Comparison of ENCODE assay signal across 8 cellular contexts in the genomic region with DNA sequence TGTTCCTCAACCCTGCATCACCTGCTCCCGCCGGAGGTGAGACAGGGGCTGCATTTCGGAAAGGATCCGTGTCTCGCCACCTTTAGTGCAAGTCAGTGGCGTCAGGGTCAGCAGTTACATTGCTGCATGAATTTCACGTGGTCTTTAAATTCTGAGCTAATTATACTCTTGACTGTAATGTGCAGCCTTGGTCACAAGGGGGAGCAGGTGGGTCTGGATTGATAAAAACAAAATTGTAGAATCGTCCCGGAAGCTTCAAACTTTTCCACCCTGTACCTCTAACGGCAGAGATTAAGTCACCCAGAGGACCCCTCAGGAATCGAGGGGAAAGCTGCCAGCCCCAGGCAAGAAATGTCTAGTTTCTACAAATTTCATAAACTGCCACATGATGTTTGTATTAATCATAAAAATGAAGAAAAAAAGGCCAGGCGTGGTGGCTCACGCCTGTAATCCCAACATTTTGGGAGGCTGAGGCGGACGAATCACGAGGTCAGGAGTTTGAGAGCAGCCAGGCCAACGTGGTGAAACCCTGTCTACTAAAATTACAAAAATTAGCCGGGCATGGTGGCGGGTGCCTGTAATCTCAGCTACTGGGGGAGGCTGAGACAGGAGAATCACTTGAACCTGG. TPM values are rescaled to one million over a fixed set of nuclear protein-coding genes. Genes with fewer than 3 reads are reported as not detected.
DNase-seq lines count a peak whose midpoint lies in the region; ATAC-seq, FAIRE-seq and TF ChIP-seq lines count a peak whose summit lies in the region.

No MANE protein-coding gene starts in this region.

- DNase-seq in DMS53 (lab: John Stamatoyannopoulos, UW) (peak; percentile 87), SK-MEL-5 (ENCODE audit: low read depth, low spot score) (peak; percentile 92), germinal center (ENCODE audit: low spot score) (peak; percentile 77), urothelium cell line (ENCODE audit: low spot score) (peak; percentile 62)
- DNase-seq in activated naive CD4-positive, alpha-beta T cell (lab: John Stamatoyannopoulos, UW) = peak; percentile 38 to 67 (median 62)

- H3K4me1 ChIP-seq in KMS-11 (ENCODE audit: low read depth, poor library complexity, severe bottlenecking) = peaks cover 17% of the 10 kb centered on the region
- peaks cover 8% of the 10 kb centered on the region for H3K4me1 ChIP-seq in parathyroid adenoma

- H3K36me3 ChIP-seq in KMS-11 (ENCODE audit: insufficient read depth) (no peaks in the 10 kb centered on the region; the same call in 1 of the 2 replicates), parathyroid adenoma (ENCODE audit: control insufficient read depth, insufficient read depth, low read length) (no peaks in the 10 kb centered on the region)

- H3K27ac ChIP-seq in KMS-11 = peak overlapping the region; percentile 38
- H3K27ac ChIP-seq in parathyroid adenoma = no peak overlapping the region

- peak; percentile 53 for FAIRE-seq in urothelium cell line (lab: Jason Lieb, UNC)

- in situ Hi-C loops in SK-MEL-5 (cut with HindIII; ENCODE audit: low pct_unique_long_range_greater_than_20kb, low sequenced_read_pairs) = no loop called here

- no peak overlapping the region for H3K4me3 ChIP-seq in KMS-11 (IDR thresholded peaks at IDR 0.05; ENCODE audit: insufficient read depth, low read depth, low read length)
- H3K4me3 ChIP-seq in parathyroid adenoma (ENCODE audit: low read depth, low read length) = no peak overlapping the region

- H2AFZ ChIP-seq in KMS-11 (ENCODE audit: low read depth) (no peak overlapping the region), parathyroid adenoma (no peak overlapping the region)

- H4K20me1 ChIP-seq in KMS-11 (ENCODE audit: insufficient read depth) = no peaks in the 10 kb centered on the region

- H3K79me2 ChIP-seq in KMS-11 (ENCODE audit: insufficient read depth, low read depth) (no peaks in the 10 kb centered on the region), parathyroid adenoma (no peaks in the 10 kb centered on the region)

- H3K27me3 ChIP-seq in KMS-11 (ENCODE audit: insufficient read depth, low read depth) (no peaks in the 10 kb centered on the region), parathyroid adenoma (ENCODE audit: control insufficient read depth, insufficient read depth, low read length) (no peaks in the 10 kb centered on the region)

- no peak overlapping the region; the same call in 1 of the 2 replicates for H3K9ac ChIP-seq in KMS-11
- no peak overlapping the region for H3K9ac ChIP-seq in parathyroid adenoma

- no peaks in the 10 kb centered on the region for H3K9me3 ChIP-seq in parathyroid adenoma (ENCODE audit: control insufficient read depth, low read length)

- H3K4me2 ChIP-seq in KMS-11 (peak overlapping the region; percentile 19; the same call in 1 of the 2 replicates), parathyroid adenoma (ENCODE audit: low read length) (no peak overlapping the region)

- TF ChIP-seq CTCF in KMS-11 (conservative IDR thresholded peaks at IDR 0.05; ENCODE audit: low read depth, low read length) (peak; percentile 94), parathyroid adenoma (IDR thresholded peaks at IDR 0.05) (peak; percentile 86)

- no peak for ATAC-seq in GM21825 (IDR thresholded peaks at IDR 0.05; ENCODE audit: unreplicated experiment)

RNA-seq across cellular contexts. Expression of gene BBC3, which starts 20.2 kb away (rescaled TPM):
- total RNA-seq in SK-MEL-5 (2014; rRNA removed; shearing (Covaris generic)) = 45.9 and 51.2 TPM in 2 replicates
- 53.3 and 59.6 TPM in 2 replicates for polyA plus RNA-seq in SK-MEL-5 (2015; cell fraction: cytosol; rRNA removed)
- 36.2 and 77.9 TPM in 2 replicates for polyA plus RNA-seq in SK-MEL-5 (2015; cell fraction: nucleus; rRNA removed)

RNA-seq across cellular contexts. Expression of gene CCDC9, which starts 45.5 kb away (rescaled TPM):
- total RNA-seq in SK-MEL-5 (2014; rRNA removed; shearing (Covaris generic)) = 2.5 and 5.0 TPM in 2 replicates
- 18.6 and 21.6 TPM in 2 replicates for polyA plus RNA-seq in SK-MEL-5 (2015; cell fraction: cytosol; rRNA removed)
- polyA plus RNA-seq in SK-MEL-5 (2015; cell fraction: nucleus; rRNA removed) = 13.3 and 17.2 TPM in 2 replicates
